ENCODE assay signal across 1 cellular context in the genomic region with DNA sequence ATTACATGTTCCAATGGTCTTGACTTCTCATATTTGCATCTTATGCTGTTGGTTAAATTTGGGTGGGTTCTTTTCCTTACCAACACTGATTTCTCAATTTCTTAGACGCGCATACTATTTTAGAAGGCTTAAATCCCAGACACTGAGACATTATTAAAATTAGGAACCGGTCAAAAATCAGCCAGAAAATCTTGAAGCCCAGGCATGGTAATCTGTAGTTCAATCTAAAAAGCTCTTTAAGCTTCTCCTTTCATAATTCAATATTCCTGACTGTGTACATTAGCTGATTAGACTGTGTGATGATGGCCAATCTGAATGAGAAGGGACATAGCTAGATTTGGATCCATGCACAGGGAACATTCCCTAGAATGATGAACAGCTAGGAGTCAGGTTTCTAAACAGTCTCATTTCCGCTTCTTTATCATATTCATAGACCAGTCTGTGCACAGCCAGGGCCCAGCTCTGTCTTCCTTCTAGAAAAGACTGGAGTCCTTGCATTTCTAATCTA.
TF ChIP-seq lines count a peak whose summit lies in the region.

No MANE protein-coding gene starts in this region.

TF ChIP-seq in SK-N-SH treated with all-trans-retinoic acid at 6 μM for 48 hours, 23 proteins besides CTCF, POLR2A, EP300 and RAD21 (continued from another document):
- TF ChIP-seq, protein P1, sequence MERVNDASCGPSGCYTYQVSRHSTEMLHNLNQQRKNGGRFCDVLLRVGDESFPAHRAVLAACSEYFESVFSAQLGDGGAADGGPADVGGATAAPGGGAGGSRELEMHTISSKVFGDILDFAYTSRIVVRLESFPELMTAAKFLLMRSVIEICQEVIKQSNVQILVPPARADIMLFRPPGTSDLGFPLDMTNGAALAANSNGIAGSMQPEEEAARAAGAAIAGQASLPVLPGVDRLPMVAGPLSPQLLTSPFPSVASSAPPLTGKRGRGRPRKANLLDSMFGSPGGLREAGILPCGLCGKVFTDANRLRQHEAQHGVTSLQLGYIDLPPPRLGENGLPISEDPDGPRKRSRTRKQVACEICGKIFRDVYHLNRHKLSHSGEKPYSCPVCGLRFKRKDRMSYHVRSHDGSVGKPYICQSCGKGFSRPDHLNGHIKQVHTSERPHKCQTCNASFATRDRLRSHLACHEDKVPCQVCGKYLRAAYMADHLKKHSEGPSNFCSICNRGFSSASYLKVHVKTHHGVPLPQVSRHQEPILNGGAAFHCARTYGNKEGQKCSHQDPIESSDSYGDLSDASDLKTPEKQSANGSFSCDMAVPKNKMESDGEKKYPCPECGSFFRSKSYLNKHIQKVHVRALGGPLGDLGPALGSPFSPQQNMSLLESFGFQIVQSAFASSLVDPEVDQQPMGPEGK (CRISPR knock-in tag; IDR thresholded peaks at IDR 0.05; ENCODE audit: borderline replicate concordance): no peak
- TF ChIP-seq CSRNP3 (CRISPR knock-in tag; IDR thresholded peaks at IDR 0.05) (no peak), RARB (CRISPR knock-in tag; IDR thresholded peaks at IDR 0.05) (no peak)
TF ChIP-seq in SK-N-SH treated with all-trans-retinoic acid at 6 μM for 48 hours: peak in this region for 2.
